Comparison of ENCODE assay signal across 1 cellular context in genomic region chr12:124939428-124940142, GRCh38.
A peak's percentile ranks its signal among the peaks of the same experiment; 100 is the strongest.
TF ChIP-seq lines count a peak whose summit lies in the region.

No MANE protein-coding gene starts in this region.

TF ChIP-seq in K562, 482 proteins besides CTCF, POLR2A, EP300 and RAD21 (continued from another document and continues in another):
- no peak for TF ChIP-seq SIX5 (IDR thresholded peaks at IDR 0.05; ENCODE audit: borderline replicate concordance in 1 of 2, insufficient read depth in 1 of 2, low read depth in 1 of 2, low read length in 2 of 2)
- peak; percentile 64; the same call in 1 of the 2 replicates for TF ChIP-seq SMAD3 (CRISPR knock-in tag; conservative IDR thresholded peaks at IDR 0.05)
- TF ChIP-seq RBBP5 (IDR thresholded peaks at IDR 0.05; ENCODE audit: borderline replicate concordance, insufficient read depth, low read length, poor library complexity, severe bottlenecking): peak; percentile 74
- TF ChIP-seq ZNF76 (CRISPR knock-in tag; IDR thresholded peaks at IDR 0.05; ENCODE audit: borderline replicate concordance): peak; percentile 11; the same call in 1 of the 2 replicates
- TF ChIP-seq CCAR2 (IDR thresholded peaks at IDR 0.05; ENCODE audit: low read depth, low read length): no peak
- TF ChIP-seq MGA (IDR thresholded peaks at IDR 0.05): peak; percentile 69
- peak in 1 of 2 experiments; percentile 59; a peak in 3 of 4 replicates for TF ChIP-seq FOXK2 (conservative IDR thresholded peaks at IDR 0.05 in 1 of 2, IDR thresholded peaks at IDR 0.05 in 1 of 2; ENCODE audit: low read depth in 2 of 2)
- TF ChIP-seq SRSF7 (optimal IDR thresholded peaks at IDR 0.05; ENCODE audit: low read depth, low read length): no peak
- no peak for TF ChIP-seq NFRKB (IDR thresholded peaks at IDR 0.05; ENCODE audit: low read depth)
- TF ChIP-seq HDAC3 (IDR thresholded peaks at IDR 0.05; ENCODE audit: borderline replicate concordance, partially characterized antibody): peak; percentile 87
- TF ChIP-seq HCFC1 (IDR thresholded peaks at IDR 0.05; ENCODE audit: low read depth, low read length): no peak
- peak; percentile 45; the same call in 1 of the 2 replicates for TF ChIP-seq POLR2AphosphoS5 (IDR thresholded peaks at IDR 0.05; ENCODE audit: control insufficient read depth, insufficient read depth, low read depth, low read length)
- peak in 1 of 2 experiments; percentile 35; a peak in 1 of 4 replicates for TF ChIP-seq MLLT1 (IDR thresholded peaks at IDR 0.05)
- TF ChIP-seq CHAMP1 (IDR thresholded peaks at IDR 0.05): peak; percentile 59; the same call in 1 of the 2 replicates
- TF ChIP-seq BCLAF1 (IDR thresholded peaks at IDR 0.05; ENCODE audit: borderline replicate concordance in 1 of 2, control insufficient read depth in 1 of 2, low read depth in 2 of 2, low read length in 1 of 2): peak in 1 of 2 experiments; percentile 71; a peak in 2 of 4 replicates
- 0 out of 2 replicates have a peak, but pooled peaks have one; percentile 8 for TF ChIP-seq ZNF561 (CRISPR knock-in tag; conservative IDR thresholded peaks at IDR 0.05)
- TF ChIP-seq ZC3H11A (IDR thresholded peaks at IDR 0.05; ENCODE audit: low read depth, low read length): peak; percentile 30; the same call in 1 of the 2 replicates
- no peak for TF ChIP-seq DLX4 (CRISPR knock-in tag; IDR thresholded peaks at IDR 0.05)
- TF ChIP-seq ZNF764 (CRISPR knock-in tag; IDR thresholded peaks at IDR 0.05; ENCODE audit: low read depth): peak; percentile 90
- TF ChIP-seq ZNF707 (CRISPR knock-in tag; conservative IDR thresholded peaks at IDR 0.05): no peak; the same call in none of the 2 replicates
- TF ChIP-seq ZNF124 (CRISPR knock-in tag; IDR thresholded peaks at IDR 0.05): no peak
- peak; percentile 64 for TF ChIP-seq SPI1 (IDR thresholded peaks at IDR 0.05; ENCODE audit: borderline replicate concordance, low read depth, low read length)
- TF ChIP-seq RBFOX2 (IDR thresholded peaks at IDR 0.05; ENCODE audit: low read depth, low read length): peak; percentile 10; the same call in 1 of the 2 replicates
- 0 out of 2 replicates have a peak, but pooled peaks have one; percentile 8 for TF ChIP-seq ZNF41 (CRISPR knock-in tag; conservative IDR thresholded peaks at IDR 0.05)
- no peak for TF ChIP-seq SMARCC2 (IDR thresholded peaks at IDR 0.05; ENCODE audit: low read depth)
- TF ChIP-seq THAP12 (CRISPR knock-in tag; IDR thresholded peaks at IDR 0.05): peak; percentile 84
- TF ChIP-seq BRD9 (IDR thresholded peaks at IDR 0.05; ENCODE audit: low read depth, partially characterized antibody): peak; percentile 99
- TF ChIP-seq ZBTB43 (CRISPR knock-in tag; IDR thresholded peaks at IDR 0.05): peak; percentile 86
- TF ChIP-seq NFIC (IDR thresholded peaks at IDR 0.05): peak; percentile 80
